Comparison of ENCODE assay signal across 12 cellular contexts in the genomic region with DNA sequence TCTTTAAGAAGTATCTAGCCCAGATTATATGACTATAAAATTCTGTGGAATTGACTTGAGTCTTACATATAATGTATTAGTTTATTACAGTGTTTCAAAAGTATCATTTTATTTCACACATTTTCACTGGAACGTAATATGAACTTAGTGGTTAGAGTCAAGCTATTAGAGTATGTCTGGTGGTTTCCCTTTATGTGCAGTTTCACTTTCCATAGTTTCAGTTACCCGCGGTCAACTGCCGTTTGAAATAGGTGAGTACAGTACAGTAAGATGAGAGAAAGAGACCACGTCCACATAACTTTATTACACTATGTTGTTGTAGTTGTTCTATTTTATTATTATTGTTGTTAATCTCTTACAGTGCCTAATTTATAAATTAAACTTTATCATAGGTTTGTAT. TPM values are rescaled to one million over a fixed set of nuclear protein-coding genes. Genes with fewer than 3 reads are reported as not detected.
DNase-seq lines count a peak whose midpoint lies in the region; ATAC-seq, FAIRE-seq and TF ChIP-seq lines count a peak whose summit lies in the region.
"Had no signal": no experiment of that assay in that cellular context is flagged by ENCODE, and none has a peak within 500 bp of the region (broad histone marks: within the 10 kb centered on the region; RNA-seq: fewer than 3 reads in every experiment).

No MANE protein-coding gene starts in this region.

- H3K36me3 Mint-ChIP-seq in activated CD4-positive, alpha-beta memory T cell treated with anti-CD3 and anti-CD28 coated beads, Interleukin-2, amount 10 ng/mL, durations not matched to agents 7 days and 5 days (ENCODE audit: low read depth): no peaks in the 10 kb centered on the region

- no peak overlapping the region for H3K4me3 Mint-ChIP-seq in activated CD4-positive, alpha-beta memory T cell treated with anti-CD3 and anti-CD28 coated beads, Interleukin-2, amount 10 ng/mL, durations not matched to agents 7 days and 5 days

- H4K8ac ChIP-seq in neuronal stem cell (ENCODE audit: low read depth, low read length): no peak overlapping the region

- H3K9me3 Mint-ChIP-seq in activated CD4-positive, alpha-beta memory T cell treated with anti-CD3 and anti-CD28 coated beads, Interleukin-2, amount 10 ng/mL, durations not matched to agents 7 days and 5 days: no peaks in the 10 kb centered on the region

- H2BK120ac ChIP-seq in neuronal stem cell (ENCODE audit: low read depth, low read length): no peak overlapping the region

- H3K27ac ChIP-seq in neuronal stem cell (replicated peaks; ENCODE audit: low read length): no peak overlapping the region
- H3K27ac ChIP-seq: adrenal gland, hepatocyte, tibial nerve had no signal

- H3K27me3 ChIP-seq in neuronal stem cell (ENCODE audit: control insufficient read depth in 3 of 3, insufficient read depth in 3 of 3, low read depth in 1 of 3, low read length in 3 of 3): no peaks in the 10 kb centered on the region
- H3K27me3 ChIP-seq: adrenal gland, hepatocyte, tibial nerve had no signal

- no peak overlapping the region for H3K23ac ChIP-seq in neuronal stem cell (ENCODE audit: low read depth, low read length, poor library complexity)

- no peak overlapping the region for H3K14ac ChIP-seq in neuronal stem cell (ENCODE audit: low read length)

- no peak overlapping the region for H3K4ac ChIP-seq in neuronal stem cell (ENCODE audit: low read length)

- no peak overlapping the region for H3K4me3 ChIP-seq in neuronal stem cell (ENCODE audit: low read length in 2 of 2)
- H3K4me3 ChIP-seq: adrenal gland, hepatocyte, tibial nerve had no signal

- H3K9ac ChIP-seq in neuronal stem cell (ENCODE audit: low read depth, low read length, poor library complexity): no peak overlapping the region

- DNase-seq in GM12891 (ENCODE audit: insufficient read length, low spot score): peak; percentile 15
- peak; percentile 22 for DNase-seq in activated CD4-positive, alpha-beta memory T cell treated with anti-CD3 and anti-CD28 coated beads, Interleukin-2, amount 10 ng/mL, durations not matched to agents 7 days and 5 days
- DNase-seq in NCI-H69 (lab: John Stamatoyannopoulos, UW): no peak
- no peak for DNase-seq in nucleus accumbens (lab: John Stamatoyannopoulos, UW)
- no peak for DNase-seq in SW 1271 (lab: John Stamatoyannopoulos, UW)
- DNase-seq in neuronal stem cell (ENCODE audit: low spot score): no peak
- DNase-seq: NCI-H524 had no signal

- H2BK12ac ChIP-seq in neuronal stem cell (ENCODE audit: low read length): no peak overlapping the region

- TF ChIP-seq POLR2A in GM12891 (IDR thresholded peaks at IDR 0.05; ENCODE audit: low read depth, low read length): no peak

- H2AFZ ChIP-seq in neuronal stem cell (ENCODE audit: low read length): no peak overlapping the region
- H2AFZ ChIP-seq: hepatocyte had no signal

- H3K4me1 ChIP-seq in neuronal stem cell (ENCODE audit: control insufficient read depth in 2 of 2, insufficient read depth in 1 of 2, low read depth in 1 of 2, low read length in 2 of 2): no peaks in the 10 kb centered on the region

- no peak overlapping the region for H2BK5ac ChIP-seq in neuronal stem cell (ENCODE audit: low read length)

- H3K18ac ChIP-seq in neuronal stem cell (ENCODE audit: low read length): no peak overlapping the region

- no peak overlapping the region for H3K4me2 ChIP-seq in neuronal stem cell (ENCODE audit: insufficient read depth, low read length, poor library complexity, severe bottlenecking)
- H3K4me2 ChIP-seq: hepatocyte had no signal

- peaks cover 5% of the 10 kb centered on the region for H3K4me1 Mint-ChIP-seq in activated CD4-positive, alpha-beta memory T cell treated with anti-CD3 and anti-CD28 coated beads, Interleukin-2, amount 10 ng/mL, durations not matched to agents 7 days and 5 days

- H3K27ac Mint-ChIP-seq in activated CD4-positive, alpha-beta memory T cell treated with anti-CD3 and anti-CD28 coated beads, Interleukin-2, amount 10 ng/mL, durations not matched to agents 7 days and 5 days: no peak overlapping the region

- no peaks in the 10 kb centered on the region for H3K79me1 ChIP-seq in neuronal stem cell (ENCODE audit: low read depth, low read length)

- no CpG with 5 or more reads among the region's 5 CpGs for WGBS in neuronal stem cell (ENCODE audit: extremely low coverage in 2 of 2, insufficient read length in 2 of 2, insufficient replicate concordance in 1 of 2), 2 donors

- CTCF ChIA-PET in activated CD4-positive, alpha-beta memory T cell treated with anti-CD3 and anti-CD28 coated beads, Interleukin-2, amount 10 ng/mL, durations not matched to agents 7 days and 5 days (lab: Charles Lee): interaction anchor here (2.1 kb wide), 1 partner anchor 441 kb away, joined by 7 read pairs; no protein-coding TSS in a partner anchor

- H3K36me3 ChIP-seq in neuronal stem cell (replicated peaks in 1 of 2; ENCODE audit: control insufficient read depth in 2 of 2, insufficient read depth in 2 of 2, low read length in 2 of 2): no peaks in the 10 kb centered on the region
- H3K36me3 ChIP-seq: adrenal gland had no signal

- peak; percentile 90 for FAIRE-seq in GM12891 (lab: Jason Lieb, UNC)

- H2AK5ac ChIP-seq in neuronal stem cell (ENCODE audit: low read depth, low read length): no peak overlapping the region

- no peak overlapping the region for H4K91ac ChIP-seq in neuronal stem cell (ENCODE audit: low read depth, low read length, poor library complexity)

- H2BK15ac ChIP-seq in neuronal stem cell (ENCODE audit: low read length): no peak overlapping the region

- no peaks in the 10 kb centered on the region for H3K9me3 ChIP-seq in neuronal stem cell (replicated peaks in 1 of 2; ENCODE audit: control insufficient read depth in 2 of 2, insufficient read depth in 1 of 2, low read depth in 1 of 2, low read length in 2 of 2)
- H3K9me3 ChIP-seq: adrenal gland, tibial nerve had no signal

- POLR2A ChIA-PET in activated CD4-positive, alpha-beta memory T cell treated with anti-CD3 and anti-CD28 coated beads, Interleukin-2, amount 10 ng/mL, durations not matched to agents 7 days and 5 days (lab: Charles Lee): no interaction called here

- ATAC-seq in GM19455 (IDR thresholded peaks at IDR 0.05; ENCODE audit: unreplicated experiment): peak; percentile 98
- ATAC-seq in HG03139 (IDR thresholded peaks at IDR 0.05; ENCODE audit: unreplicated experiment): peak; percentile 98

- H3K27me3 Mint-ChIP-seq in activated CD4-positive, alpha-beta memory T cell treated with anti-CD3 and anti-CD28 coated beads, Interleukin-2, amount 10 ng/mL, durations not matched to agents 7 days and 5 days: no peaks in the 10 kb centered on the region

TF ChIP-seq in GM12891, 5 proteins besides CTCF, POLR2A, EP300 and RAD21:
- TF ChIP-seq POLR2AphosphoS5 (IDR thresholded peaks at IDR 0.05; ENCODE audit: low read depth, low read length) (no peak), POU2F2 (IDR thresholded peaks at IDR 0.05; ENCODE audit: low read depth, low read length) (no peak), TAF1 (IDR thresholded peaks at IDR 0.05; ENCODE audit: low read depth, low read length) (no peak), SPI1 (IDR thresholded peaks at IDR 0.05; ENCODE audit: low read depth, low read length) (no peak), PAX5 (IDR thresholded peaks at IDR 0.05; ENCODE audit: insufficient read depth, low read length, severe bottlenecking) (no peak)

RNA-seq across cellular contexts. Expression of gene COMMD10, which starts 50.5 kb away (rescaled TPM):
- 15.6 TPM for polyA plus RNA-seq in GM12891 (2012; ENCODE audit: low read depth, missing spikeins)
- total RNA-seq in activated CD4-positive, alpha-beta memory T cell treated with anti-CD3 and anti-CD28 coated beads, Interleukin-2, amount 10 ng/mL, durations not matched to agents 7 days and 5 days: 10 to 100 TPM; 21.7 to 22.5 TPM
- 35.9 TPM for polyA plus RNA-seq in neuronal stem cell (2013, experiment 1 of 2)
- polyA plus RNA-seq in neuronal stem cell (2013, experiment 2 of 2): 35.3 TPM

Comparison
In these comparisons a context has a peak if more than half of its experiments do, and no peak if none do; other contexts are left out.
1. DNase-seq: peak in GM12891 (single experiment) and activated CD4-positive, alpha-beta memory T cell treated with anti-CD3 and anti-CD28 coated beads, Interleukin-2, amount 10 ng/mL, durations not matched to agents 7 days and 5 days (single experiment); none in NCI-H69 (single experiment), nucleus accumbens (0 of 56), SW 1271 (0 of 2) and neuronal stem cell (single experiment).